1 cellular context compared by ENCODE assay signal in genomic region chr15:39628821-39629220, GRCh38.
TF ChIP-seq lines count a peak whose summit lies in the region.

No MANE protein-coding gene starts in this region.

TF ChIP-seq in SK-N-SH treated with all-trans-retinoic acid at 6 μM for 48 hours, 23 proteins besides CTCF, POLR2A, EP300 and RAD21 (continued from another document):
- no peak for TF ChIP-seq ESRRG (CRISPR knock-in tag; IDR thresholded peaks at IDR 0.05)
- no peak for TF ChIP-seq ISL1 (CRISPR knock-in tag; IDR thresholded peaks at IDR 0.05)
- no peak for TF ChIP-seq ZNF8 (CRISPR knock-in tag; IDR thresholded peaks at IDR 0.05)
